In genomic region chr1:149285645-149286044, GRCh38 we compare ENCODE assay signal across 8 cellular contexts.
A peak's percentile ranks its signal among the peaks of the same experiment; 100 is the strongest.
DNase-seq lines count a peak whose midpoint lies in the region; ATAC-seq and TF ChIP-seq lines count a peak whose summit lies in the region.
"Not testable (repeated sequence)": the region's sequence is repeated elsewhere in the genome, so short reads cannot be mapped to it uniquely, and the experiment has no call there.

No MANE protein-coding gene starts in this region.

- H3K9me2 ChIP-seq in PC-3 (replicated peaks; ENCODE audit: low read length) = not testable (repeated sequence)

- H3K4me1 ChIP-seq in PC-3 (ENCODE audit: insufficient read depth, low read length); endodermal cell (ENCODE audit: control insufficient read depth, insufficient read depth, low read length); lower lobe of right lung: not testable (repeated sequence)

- H3K4me2 ChIP-seq in PC-3 (ENCODE audit: low read length) = not testable (repeated sequence)

- not testable (repeated sequence) for H3K9ac ChIP-seq in PC-3 (ENCODE audit: low read length); endodermal cell (ENCODE audit: extremely low read depth, low read length, poor library complexity, severe bottlenecking)

- BruUV-seq in PC-3 (replicated peaks; lab: Mats Ljungman, UMichigan) = not testable (repeated sequence)

- DNase-seq in AG10803 (ENCODE audit: low read depth); PC-3; activated naive CD8-positive, alpha-beta T cell treated with anti-CD3 and anti-CD28 coated beads, Interleukin-2, amount 10 ng/mL, durations not matched to agents 7 days and 5 days; endodermal cell; lower lobe of right lung: not testable (repeated sequence)
- peak; percentile 31 to 41 for DNase-seq in activated CD4-positive, alpha-beta T cell treated with anti-CD3 and anti-CD28 coated beads, Interleukin-2, amount 50 U/mL, for 4 hours
- peak; percentile 70 for DNase-seq in sciatic nerve (ENCODE audit: low spot score)
- peak; percentile 9 for DNase-seq in stimulated activated naive B cell treated with anti-CD40 and anti-IgM and Interleukin-4, amounts not matched to agents 10 μg/mL and 1 μg/mL and 100 μg/mL, for 72 hours

- not testable (repeated sequence) for H3K9me3 Mint-ChIP-seq in activated naive CD8-positive, alpha-beta T cell treated with anti-CD3 and anti-CD28 coated beads, Interleukin-2, amount 10 ng/mL, durations not matched to agents 7 days and 5 days; endodermal cell; stimulated activated naive B cell treated with anti-CD40 and anti-IgM and Interleukin-4, amounts not matched to agents 10 μg/mL and 1 μg/mL and 100 μg/mL, for 72 hours

- intact Hi-C loops in PC-3 (cut with micrococcal nuclease); lower lobe of right lung (cut with DNase I); sciatic nerve (cut with DNase I): not testable (repeated sequence)

- H3K36me3 ChIP-seq in PC-3 (ENCODE audit: low read depth, low read length); endodermal cell (ENCODE audit: control insufficient read depth, insufficient read depth, low read length); lower lobe of right lung: not testable (repeated sequence)

- CTCF ChIA-PET in PC-3 (lab: Charles Lee) = not testable (repeated sequence)

- not testable (repeated sequence) for H3K27ac ChIP-seq in PC-3 (ENCODE audit: low read length); endodermal cell (ENCODE audit: low read depth, low read length); lower lobe of right lung

- H3K36me3 Mint-ChIP-seq in activated naive CD8-positive, alpha-beta T cell treated with anti-CD3 and anti-CD28 coated beads, Interleukin-2, amount 10 ng/mL, durations not matched to agents 7 days and 5 days; endodermal cell (ENCODE audit: low read depth); stimulated activated naive B cell treated with anti-CD40 and anti-IgM and Interleukin-4, amounts not matched to agents 10 μg/mL and 1 μg/mL and 100 μg/mL, for 72 hours: not testable (repeated sequence)

- not testable (repeated sequence) for H4K20me1 ChIP-seq in PC-3 (ENCODE audit: low read length)

- not testable (repeated sequence) for H3K27me3 Mint-ChIP-seq in activated naive CD8-positive, alpha-beta T cell treated with anti-CD3 and anti-CD28 coated beads, Interleukin-2, amount 10 ng/mL, durations not matched to agents 7 days and 5 days; endodermal cell (ENCODE audit: insufficient read depth); stimulated activated naive B cell treated with anti-CD40 and anti-IgM and Interleukin-4, amounts not matched to agents 10 μg/mL and 1 μg/mL and 100 μg/mL, for 72 hours

- peak overlapping the region; percentile 70 for H3K4me3 Mint-ChIP-seq in activated naive CD8-positive, alpha-beta T cell treated with anti-CD3 and anti-CD28 coated beads, Interleukin-2, amount 10 ng/mL, durations not matched to agents 7 days and 5 days
- peak overlapping the region; percentile 58 for H3K4me3 Mint-ChIP-seq in endodermal cell
- peak overlapping the region; percentile 87 to 88 for H3K4me3 Mint-ChIP-seq in stimulated activated naive B cell treated with anti-CD40 and anti-IgM and Interleukin-4, amounts not matched to agents 10 μg/mL and 1 μg/mL and 100 μg/mL, for 72 hours

- H3K4me1 Mint-ChIP-seq in activated naive CD8-positive, alpha-beta T cell treated with anti-CD3 and anti-CD28 coated beads, Interleukin-2, amount 10 ng/mL, durations not matched to agents 7 days and 5 days; endodermal cell; stimulated activated naive B cell treated with anti-CD40 and anti-IgM and Interleukin-4, amounts not matched to agents 10 μg/mL and 1 μg/mL and 100 μg/mL, for 72 hours: not testable (repeated sequence)

- H3K9me3 ChIP-seq in PC-3 (ENCODE audit: low read length); endodermal cell (ENCODE audit: control insufficient read depth, low read length); lower lobe of right lung: not testable (repeated sequence)

- not testable (repeated sequence) for H3K79me2 ChIP-seq in PC-3 (ENCODE audit: low read length)

- POLR2A ChIA-PET in PC-3 (lab: Charles Lee; ENCODE audit: unreplicated experiment); activated naive CD8-positive, alpha-beta T cell treated with anti-CD3 and anti-CD28 coated beads, Interleukin-2, amount 10 ng/mL, durations not matched to agents 7 days and 5 days (lab: Charles Lee): not testable (repeated sequence)

- not testable (repeated sequence) for TF ChIP-seq CTCF in AG10803 (conservative IDR thresholded peaks at IDR 0.05; ENCODE audit: low read length); PC-3 (conservative IDR thresholded peaks at IDR 0.05; ENCODE audit: low read depth, low read length); endodermal cell (conservative IDR thresholded peaks at IDR 0.05); lower lobe of right lung (IDR thresholded peaks at IDR 0.05)

- no CpG with 5 or more reads among the region's 39 CpGs for WGBS in endodermal cell (ENCODE audit: insufficient coverage in 1 of 2, insufficient read length in 1 of 2), 2 experiments

- not testable (repeated sequence) for H3F3A ChIP-seq in PC-3 (ENCODE audit: low read length, unreplicated experiment)

- not testable (repeated sequence) for H3K27me3 ChIP-seq in PC-3 (ENCODE audit: low read length); endodermal cell (ENCODE audit: control insufficient read depth, insufficient read depth, low read length, poor library complexity, severe bottlenecking); lower lobe of right lung (ENCODE audit: low read depth)

- H3K4me3 ChIP-seq in AG10803 (ENCODE audit: low read length) = peak overlapping the region; percentile 41
- H3K4me3 ChIP-seq in PC-3 (ENCODE audit: low read length); endodermal cell (ENCODE audit: low read length); lower lobe of right lung: not testable (repeated sequence)

- ATAC-seq in PC-3 = peak; percentile 92
- ATAC-seq in activated naive CD8-positive, alpha-beta T cell treated with anti-CD3 and anti-CD28 coated beads, Interleukin-2, amount 10 ng/mL, durations not matched to agents 7 days and 5 days (ENCODE audit: low read depth) = peak; percentile 88
- ATAC-seq in lower lobe of right lung = peak; percentile 95 to 97
- ATAC-seq in sciatic nerve = peak; percentile 93
- ATAC-seq in stimulated activated naive B cell treated with anti-CD40 and anti-IgM and Interleukin-4, amounts not matched to agents 10 μg/mL and 1 μg/mL and 100 μg/mL, for 72 hours (replicated peaks) = peak; percentile 93 to 95

- not testable (repeated sequence) for H2AFZ ChIP-seq in PC-3 (ENCODE audit: low read length)

- not testable (repeated sequence) for H3K27ac Mint-ChIP-seq in activated naive CD8-positive, alpha-beta T cell treated with anti-CD3 and anti-CD28 coated beads, Interleukin-2, amount 10 ng/mL, durations not matched to agents 7 days and 5 days; endodermal cell
- peak overlapping the region; percentile 56 for H3K27ac Mint-ChIP-seq in stimulated activated naive B cell treated with anti-CD40 and anti-IgM and Interleukin-4, amounts not matched to agents 10 μg/mL and 1 μg/mL and 100 μg/mL, for 72 hours
